In the genomic region with DNA sequence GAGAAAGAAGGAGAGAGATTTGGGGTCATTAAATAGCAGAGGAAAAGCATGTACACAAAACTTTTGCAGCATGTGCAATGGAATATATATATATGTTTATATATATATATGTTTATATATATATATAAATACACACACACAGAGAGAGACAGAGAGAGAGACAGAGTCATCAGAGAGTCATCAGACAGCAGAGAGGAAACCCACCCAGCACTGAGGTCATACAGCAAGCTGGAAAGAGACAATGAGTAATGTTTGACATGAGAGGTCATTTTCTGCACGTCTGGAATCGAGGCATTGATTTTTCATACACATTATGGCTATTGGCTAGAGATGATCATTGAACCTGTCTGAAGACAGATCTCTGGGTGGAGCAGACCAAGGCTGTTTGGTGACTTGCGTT, we compare ENCODE assay signal across 16 cellular contexts. TPM values are rescaled to one million over a fixed set of nuclear protein-coding genes. Genes with fewer than 3 reads are reported as not detected.
DNase-seq lines count a peak whose midpoint lies in the region; ATAC-seq lines count a peak whose summit lies in the region.
"Had no signal": no experiment of that assay in that cellular context is flagged by ENCODE, and none has a peak within 500 bp of the region (broad histone marks: within the 10 kb centered on the region; RNA-seq: fewer than 3 reads in every experiment).

No MANE protein-coding gene starts in this region.

- peak; percentile 44 for ATAC-seq in activated CD4-positive, alpha-beta T cell treated with anti-CD3 and anti-CD28 coated beads for 36 hours
- ATAC-seq in activated T-helper 17 cell treated with anti-CD3 and anti-CD28 coated beads, Interleukin-2, amount 50 U/mL, for 72 hours (replicated peaks): peak; percentile 28
- ATAC-seq in GM21367 (IDR thresholded peaks at IDR 0.05; ENCODE audit: unreplicated experiment): no peak
- ATAC-seq: GM23338, HepG2 had no signal

- H3K4me1 Mint-ChIP-seq in activated CD4-positive, alpha-beta T cell treated with anti-CD3 and anti-CD28 coated beads for 36 hours: no peaks in the 10 kb centered on the region
- H3K4me1 Mint-ChIP-seq in activated T-helper 17 cell treated with anti-CD3 and anti-CD28 coated beads, Interleukin-2, amount 50 U/mL, for 72 hours: no peaks in the 10 kb centered on the region
- H3K4me1 Mint-ChIP-seq: CD8-positive, alpha-beta memory T cell; GM23338 had no signal

- H3K27ac Mint-ChIP-seq in activated CD4-positive, alpha-beta T cell treated with anti-CD3 and anti-CD28 coated beads for 36 hours: no peak overlapping the region
- H3K27ac Mint-ChIP-seq in activated T-helper 17 cell treated with anti-CD3 and anti-CD28 coated beads, Interleukin-2, amount 50 U/mL, for 72 hours: no peak overlapping the region
- H3K27ac Mint-ChIP-seq: CD8-positive, alpha-beta memory T cell; GM23338; H9 had no signal

- H3K27me3 Mint-ChIP-seq in activated CD4-positive, alpha-beta T cell treated with anti-CD3 and anti-CD28 coated beads for 36 hours: peaks cover 3% of the 10 kb centered on the region
- no peaks in the 10 kb centered on the region for H3K27me3 Mint-ChIP-seq in activated T-helper 17 cell treated with anti-CD3 and anti-CD28 coated beads, Interleukin-2, amount 50 U/mL, for 72 hours

- POLR2A ChIA-PET in activated CD4-positive, alpha-beta T cell treated with anti-CD3 and anti-CD28 coated beads for 36 hours (lab: Charles Lee): no interaction called here

- CTCF ChIA-PET in activated CD4-positive, alpha-beta T cell treated with anti-CD3 and anti-CD28 coated beads for 36 hours (lab: Charles Lee): no interaction called here

- H3K36me3 Mint-ChIP-seq in activated CD4-positive, alpha-beta T cell treated with anti-CD3 and anti-CD28 coated beads for 36 hours (ENCODE audit: low read depth): no peaks in the 10 kb centered on the region
- H3K36me3 Mint-ChIP-seq in activated T-helper 17 cell treated with anti-CD3 and anti-CD28 coated beads, Interleukin-2, amount 50 U/mL, for 72 hours (ENCODE audit: low read depth): no peaks in the 10 kb centered on the region
- H3K36me3 Mint-ChIP-seq: CD8-positive, alpha-beta memory T cell had no signal

- no peak overlapping the region for H3K4me3 Mint-ChIP-seq in activated CD4-positive, alpha-beta T cell treated with anti-CD3 and anti-CD28 coated beads for 36 hours
- H3K4me3 Mint-ChIP-seq in activated T-helper 17 cell treated with anti-CD3 and anti-CD28 coated beads, Interleukin-2, amount 50 U/mL, for 72 hours: no peak overlapping the region
- H3K4me3 Mint-ChIP-seq: CD8-positive, alpha-beta memory T cell; GM23338; H9 had no signal

- peaks cover 20% of the 10 kb centered on the region for H3K9me3 Mint-ChIP-seq in activated CD4-positive, alpha-beta T cell treated with anti-CD3 and anti-CD28 coated beads for 36 hours (ENCODE audit: low read depth)
- H3K9me3 Mint-ChIP-seq in activated T-helper 17 cell treated with anti-CD3 and anti-CD28 coated beads, Interleukin-2, amount 50 U/mL, for 72 hours: peaks cover 24% of the 10 kb centered on the region
- H3K9me3 Mint-ChIP-seq: H9 had no signal

- no peak for DNase-seq in activated CD4-positive, alpha-beta T cell treated with anti-CD3 and anti-CD28 coated beads for 36 hours
- no peak for DNase-seq in activated CD4-positive, alpha-beta T cell treated with anti-CD3 and anti-CD28 coated beads for 48 hours
- peak; percentile 22 for DNase-seq in Daoy (ENCODE audit: low read depth)
- peak; percentile 3 for DNase-seq in H4 (ENCODE audit: low spot score)
- no peak for DNase-seq in NCI-H1105 treated with DMSO at 0.1 percent for 48 hours (lab: John Stamatoyannopoulos, UW)
- no peak for DNase-seq in HT-29 (ENCODE audit: low spot score)
- DNase-seq: 8988T; AML-193; Caco-2; CD8-positive, alpha-beta memory T cell; DND-41; H9 had no signal

- intact Hi-C loops in activated CD4-positive, alpha-beta T cell treated with anti-CD3 and anti-CD28 coated beads for 36 hours (cut with DNase I, micrococcal nuclease): no loop called here

RNA-seq across cellular contexts. Expression of a gene that starts 48.9 kb away (rescaled TPM):
- total RNA-seq in activated CD4-positive, alpha-beta T cell treated with anti-CD3 and anti-CD28 coated beads for 36 hours: not detected
- total RNA-seq in Daoy (2014; rRNA removed; shearing (Covaris generic)): not detected in 2 replicates
- total RNA-seq in H4 (2014; rRNA removed; shearing (Covaris generic)): 0.08 TPM in 1 of 2 replicates, not detected in the other
- not detected for total RNA-seq in activated T-helper 17 cell treated with anti-CD3 and anti-CD28 coated beads, Interleukin-2, amount 50 U/mL, for 72 hours
- total RNA-seq in HT-29 (2014; rRNA removed; shearing (Covaris generic)): not detected in 2 replicates
- total RNA-seq: Caco-2; CD8-positive, alpha-beta memory T cell; GM23338; HepG2 had no signal

Comparison
In these comparisons a context has a peak if more than half of its experiments do, and no peak if none do; other contexts are left out.
1. DNase-seq: peak in Daoy (single experiment) and H4 (single experiment); none in activated CD4-positive, alpha-beta T cell treated with anti-CD3 and anti-CD28 coated beads for 36 hours (single experiment), activated CD4-positive, alpha-beta T cell treated with anti-CD3 and anti-CD28 coated beads for 48 hours (single experiment), NCI-H1105 treated with DMSO at 0.1 percent for 48 hours (single experiment) and HT-29 (single experiment).